Comparison of ENCODE assay signal across 11 cellular contexts in the genomic region with DNA sequence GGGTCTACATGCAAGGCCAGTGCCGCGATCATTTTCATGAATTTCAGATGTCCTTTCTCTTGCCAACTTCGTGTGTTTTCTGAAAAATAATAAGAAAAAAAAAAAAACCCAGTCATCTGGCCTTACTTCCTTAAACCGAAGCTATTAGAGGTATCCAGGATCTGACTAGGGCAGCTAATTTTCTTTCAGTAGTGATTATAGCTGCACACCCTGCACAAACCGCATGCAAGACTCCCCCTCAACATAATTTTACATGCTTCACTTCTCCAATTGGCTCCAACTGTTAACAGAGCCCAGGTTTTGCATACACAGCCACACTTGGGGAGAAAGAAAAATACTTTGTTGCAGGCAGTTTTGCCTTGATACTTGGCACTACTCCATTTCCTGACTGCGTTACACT. TPM values are rescaled to one million over a fixed set of nuclear protein-coding genes. Genes with fewer than 3 reads are reported as not detected.
DNase-seq lines count a peak whose midpoint lies in the region; ATAC-seq and FAIRE-seq lines count a peak whose summit lies in the region.
"Had no signal": no experiment of that assay in that cellular context is flagged by ENCODE, and none has a peak within 500 bp of the region (broad histone marks: within the 10 kb centered on the region; RNA-seq: fewer than 3 reads in every experiment).

No MANE protein-coding gene starts in this region.

- DNase-seq in GM18507 (ENCODE audit: extremely low spot score, insufficient read length, low read depth), result peak; percentile 9
- DNase-seq in left cardiac atrium, result no peak
- DNase-seq in dermis blood vessel endothelial cell, result no peak
- no peak for DNase-seq in posterior cingulate gyrus
- DNase-seq in NCI-H1417 treated with DMSO at 0.1 percent for 48 hours (lab: John Stamatoyannopoulos, UW), result no peak
- no peak for DNase-seq in NCI-H1930 (lab: John Stamatoyannopoulos, UW)
- DNase-seq: NCI-H1105 treated with DMSO at 0.1 percent for 48 hours, occipital lobe had no signal

- ATAC-seq in GM21737 (IDR thresholded peaks at IDR 0.05; ENCODE audit: unreplicated experiment) (peak; percentile 49), HG03575 (IDR thresholded peaks at IDR 0.05; ENCODE audit: extremely low read depth, insufficient number of reproducible peaks, low FRiP score, unreplicated experiment) (peak; percentile 27), left cardiac atrium (peak; percentile 59 to 81)

- FAIRE-seq in GM18507 (lab: Jason Lieb, UNC), result peak; percentile 85

- intact Hi-C loops in left cardiac atrium (cut with DNase I), result no loop called here
- intact Hi-C loops in posterior cingulate gyrus (cut with DNase I), result no loop called here

RNA-seq across cellular contexts. Expression of gene F13A1, which starts 11.8 kb away (rescaled TPM):
- 100 to 1,000 TPM; 122 to 371 TPM for total RNA-seq in left cardiac atrium
- total RNA-seq in dermis blood vessel endothelial cell, result not detected in 2 replicates
- total RNA-seq: activated CD8-positive, alpha-beta memory T cell treated with anti-CD3 and anti-CD28 coated beads for 36 hours had no signal

Comparison
In these comparisons a context has a peak if more than half of its experiments do, and no peak if none do; other contexts are left out.
1. RNA of gene F13A1, which starts 11.8 kb away (total RNA-seq): 122 to 371 TPM in left cardiac atrium; not detected in dermis blood vessel endothelial cell; every median in the first group is over 100 times any median in the second.
2. Peak in every context shown above with its lines, with median percentiles within 50 percentile points of each other: ATAC-seq.